Comparison of ENCODE assay signal across 22 cellular contexts in the genomic region with DNA sequence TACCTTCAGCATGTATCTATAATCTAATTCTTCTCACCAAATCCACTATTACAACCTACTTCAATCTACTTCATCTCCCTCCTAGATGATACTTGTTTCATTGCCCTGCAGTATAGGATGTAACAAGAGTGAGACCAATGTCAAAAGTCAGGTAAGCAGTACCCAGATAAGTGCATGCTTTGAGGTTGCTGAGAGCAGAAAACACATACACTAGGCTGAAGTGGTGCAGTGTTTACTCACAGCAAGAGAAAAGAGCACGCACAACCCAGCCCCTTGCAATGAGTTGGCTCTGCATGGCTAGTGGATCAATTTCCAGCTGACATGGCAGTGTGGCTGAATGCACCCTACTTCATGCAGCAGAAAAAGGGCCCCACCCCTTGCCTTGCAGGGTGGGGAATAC.
"Had no signal": no experiment of that assay in that cellular context is flagged by ENCODE, and none has a peak within 500 bp of the region (broad histone marks: within the 10 kb centered on the region; RNA-seq: fewer than 3 reads in every experiment).

No MANE protein-coding gene starts in this region.

- H3K36me3 ChIP-seq: heart right ventricle, ovary, right atrium auricular region, sigmoid colon, transverse colon had no signal

- H3K9me3 ChIP-seq: ovary, right atrium auricular region, sigmoid colon, testis, transverse colon had no signal

- H3K27me3 ChIP-seq: heart right ventricle, ovary, right atrium auricular region, sigmoid colon, testis, transverse colon had no signal

- H3K4me3 ChIP-seq: coronary artery, heart right ventricle, ovary, right atrium auricular region, sigmoid colon, skin epidermis, testis, transverse colon had no signal

- H3K4me1 ChIP-seq: right atrium auricular region, sigmoid colon, testis, transverse colon had no signal

- ATAC-seq: esophagus mucosa; heart right ventricle; naive thymus-derived CD4-positive, alpha-beta T cell; stimulated activated naive B cell treated with anti-CD40 and anti-IgM and Interleukin-4, amounts not matched to agents 10 μg/mL and 1 μg/mL and 100 μg/mL, for 72 hours; stimulated activated naive CD8-positive, alpha-beta T cell treated with anti-CD3 and anti-CD28 coated beads, Interleukin-15, amount 100 ng/mL, for 72 hours had no signal

- FAIRE-seq: endometrium, frontal cortex, islet of Langerhans had no signal

- DNase-seq: effector memory CD4-positive, alpha-beta T cell; heart right ventricle; hypothalamus; kidney glomerular epithelial cell; mammary epithelial cell; naive thymus-derived CD4-positive, alpha-beta T cell; nucleus accumbens; ovary; sigmoid colon; stimulated activated CD4-positive, alpha-beta T cell treated with anti-CD3 and anti-CD28 coated beads, Interleukin-2, amount 100 ng/mL, for 24 hours; stimulated activated CD4-positive, alpha-beta T cell treated with anti-CD3 and anti-CD28 coated beads, Interleukin-4, amount 100 ng/mL, for 4 hours; stimulated activated naive B cell treated with anti-CD40 and anti-IgM and Interleukin-4, amounts not matched to agents 10 μg/mL and 1 μg/mL and 100 μg/mL, for 72 hours; stimulated activated naive CD8-positive, alpha-beta T cell treated with anti-CD3 and anti-CD28 coated beads, Interleukin-15, amount 100 ng/mL, for 72 hours; testis; transverse colon had no signal

- H3K27ac ChIP-seq: coronary artery, heart right ventricle, ovary, right atrium auricular region, sigmoid colon, skin epidermis, testis, transverse colon had no signal
